ENCODE assay signal across 13 cellular contexts in genomic region chr14:24259282-24260025, GRCh38. TPM values are rescaled to one million over a fixed set of nuclear protein-coding genes. Genes with fewer than 3 reads are reported as not detected.
DNase-seq lines count a peak whose midpoint lies in the region; TF ChIP-seq lines count a peak whose summit lies in the region.
"Had no signal": no experiment of that assay in that cellular context is flagged by ENCODE, and none has a peak within 500 bp of the region (broad histone marks: within the 10 kb centered on the region; RNA-seq: fewer than 3 reads in every experiment).

No MANE protein-coding gene starts in this region.

- WGBS in smooth muscle cell (ENCODE audit: low lambda C conversion rate) = 85% methylated on average over 16 of the region's 16 CpGs

- H3K4me2 ChIP-seq in smooth muscle cell = no peak overlapping the region

- no peaks in the 10 kb centered on the region for H3K4me1 ChIP-seq in smooth muscle cell (ENCODE audit: low read depth)
- H3K4me1 ChIP-seq: testis had no signal

- TF ChIP-seq RAD21 in Ishikawa (IDR thresholded peaks at IDR 0.05; ENCODE audit: low read depth) = no peak

- no peak for TF ChIP-seq EP300 in Ishikawa (IDR thresholded peaks at IDR 0.05; ENCODE audit: borderline replicate concordance)

- peak overlapping the region; percentile 84 for H3K27ac Mint-ChIP-seq in type B pancreatic cell
- H3K27ac Mint-ChIP-seq: activated naive CD4-positive, alpha-beta T cell treated with anti-CD3 and anti-CD28 coated beads, Interleukin-2, amount 50 U/mL, for 24 hours; naive thymus-derived CD4-positive, alpha-beta T cell had no signal

- H3K27ac ChIP-seq in smooth muscle cell (ENCODE audit: low read depth) = no peak overlapping the region
- H3K27ac ChIP-seq: testis had no signal

- no peak overlapping the region for H2AFZ ChIP-seq in smooth muscle cell (ENCODE audit: low read depth)

- DNase-seq in cardiac fibroblast (ENCODE audit: low read depth in 2 of 2) = peak; percentile 38 to 77
- peak; percentile 15 for DNase-seq in left kidney (ENCODE audit: low read depth, low spot score)
- DNase-seq in type B pancreatic cell (ENCODE audit: extremely low spot score, unreplicated experiment) = no peak
- no peak for DNase-seq in smooth muscle cell (lab: John Stamatoyannopoulos, UW; ENCODE audit: unreplicated experiment)
- DNase-seq in GM19240 (ENCODE audit: insufficient read length, low spot score) = no peak
- no peak for DNase-seq in NK-92 treated with Interleukin-12 subunit alpha and Interleukin-12 subunit beta, amount 100 ng/mL, for 24 hours (lab: John Stamatoyannopoulos, UW)
- DNase-seq in NCI-H2107 (lab: John Stamatoyannopoulos, UW) = no peak
- DNase-seq: naive thymus-derived CD4-positive, alpha-beta T cell; NCI-H1436; NCI-H526 treated with DMSO at 0.1 percent for 48 hours; testis had no signal

- no peaks in the 10 kb centered on the region for H3F3A ChIP-seq in smooth muscle cell (ENCODE audit: low read depth)

- H3K36me3 Mint-ChIP-seq in type B pancreatic cell = no peaks in the 10 kb centered on the region

- no peaks in the 10 kb centered on the region for H3K79me2 ChIP-seq in smooth muscle cell (ENCODE audit: low read depth)

- TF ChIP-seq CTCF in cardiac fibroblast (IDR thresholded peaks at IDR 0.05; ENCODE audit: low read depth, low read length) = no peak
- no peak for TF ChIP-seq CTCF in type B pancreatic cell (conservative IDR thresholded peaks at IDR 0.05)
- TF ChIP-seq CTCF in smooth muscle cell (IDR thresholded peaks at IDR 0.05; ENCODE audit: borderline replicate concordance, insufficient read depth, poor library complexity, severe bottlenecking) = no peak

- H3K4me1 Mint-ChIP-seq in type B pancreatic cell (ENCODE audit: unreplicated experiment) = peaks cover under 1% of the 10 kb centered on the region
- H3K4me1 Mint-ChIP-seq: activated naive CD4-positive, alpha-beta T cell treated with anti-CD3 and anti-CD28 coated beads, Interleukin-2, amount 50 U/mL, for 24 hours had no signal

- H3K27me3 Mint-ChIP-seq in type B pancreatic cell = no peaks in the 10 kb centered on the region
- H3K27me3 Mint-ChIP-seq: activated naive CD4-positive, alpha-beta T cell treated with anti-CD3 and anti-CD28 coated beads, Interleukin-2, amount 50 U/mL, for 24 hours; naive thymus-derived CD4-positive, alpha-beta T cell had no signal

- H3K27me3 ChIP-seq in smooth muscle cell (ENCODE audit: low read depth) = no peaks in the 10 kb centered on the region
- H3K27me3 ChIP-seq: testis had no signal

- no peaks in the 10 kb centered on the region for H3K9me3 ChIP-seq in smooth muscle cell (replicated peaks; ENCODE audit: low read depth)
- H3K9me3 ChIP-seq: testis had no signal

- H3K4me3 ChIP-seq in cardiac fibroblast (replicated peaks in 1 of 2; ENCODE audit: low read depth in 2 of 2, low read length in 2 of 2) (no peak overlapping the region), smooth muscle cell (no peak overlapping the region)
- H3K4me3 ChIP-seq: testis had no signal

- no peaks in the 10 kb centered on the region for H3K36me3 ChIP-seq in smooth muscle cell (ENCODE audit: low read depth)

- no peaks in the 10 kb centered on the region for H4K20me1 ChIP-seq in smooth muscle cell (ENCODE audit: low read depth)

- H3K4me3 Mint-ChIP-seq in type B pancreatic cell = no peak overlapping the region
- H3K4me3 Mint-ChIP-seq: activated naive CD4-positive, alpha-beta T cell treated with anti-CD3 and anti-CD28 coated beads, Interleukin-2, amount 50 U/mL, for 24 hours; naive thymus-derived CD4-positive, alpha-beta T cell had no signal

- no peaks in the 10 kb centered on the region for H3K9me3 Mint-ChIP-seq in type B pancreatic cell
- H3K9me3 Mint-ChIP-seq: activated naive CD4-positive, alpha-beta T cell treated with anti-CD3 and anti-CD28 coated beads, Interleukin-2, amount 50 U/mL, for 24 hours; naive thymus-derived CD4-positive, alpha-beta T cell had no signal

- H3K9ac ChIP-seq in smooth muscle cell (ENCODE audit: low read depth) = no peak overlapping the region

TF ChIP-seq in Ishikawa, 13 proteins besides CTCF, POLR2A, EP300 and RAD21:
- TF ChIP-seq NFIC (IDR thresholded peaks at IDR 0.05) (peak; percentile 80), TAF1 (IDR thresholded peaks at IDR 0.05; ENCODE audit: low read depth) (no peak), REST (IDR thresholded peaks at IDR 0.05; ENCODE audit: low read depth) (no peak), TEAD4 (IDR thresholded peaks at IDR 0.05) (peak; percentile 89), ZBTB7A (IDR thresholded peaks at IDR 0.05; ENCODE audit: low read depth) (peak; percentile 93)
TF ChIP-seq in Ishikawa: peak in this region for 3.

RNA-seq across cellular contexts. Expression of gene TGM1, which starts 3.5 kb away (rescaled TPM):
- 10.1 and 16.6 TPM in 2 replicates for total RNA-seq in type B pancreatic cell (ENCODE audit: low replicate concordance)
- 4.1 and 13.6 TPM in 2 replicates for total RNA-seq in smooth muscle cell
- 1.6 and 7.7 TPM in 2 replicates for polyA plus RNA-seq in smooth muscle cell
- polyA plus RNA-seq: naive thymus-derived CD4-positive, alpha-beta T cell had no signal

RNA-seq across cellular contexts. Expression of gene RABGGTA, which starts 11.9 kb away (rescaled TPM):
- total RNA-seq in type B pancreatic cell (ENCODE audit: low replicate concordance) (31.1 and 39.2 TPM in 2 replicates), smooth muscle cell (15.4 and 18.5 TPM in 2 replicates)
- polyA plus RNA-seq in smooth muscle cell = 33.4 and 38.2 TPM in 2 replicates

RNA-seq across cellular contexts. Expression of gene TINF2, which starts 17.0 kb away (rescaled TPM):
- total RNA-seq in type B pancreatic cell (ENCODE audit: low replicate concordance) (41.0 and 58.6 TPM in 2 replicates), smooth muscle cell (27.9 and 38.8 TPM in 2 replicates)
- 43.6 and 52.5 TPM in 2 replicates for polyA plus RNA-seq in smooth muscle cell

RNA-seq across cellular contexts. Expression of gene GMPR2, which starts 26.7 kb away (rescaled TPM):
- total RNA-seq in type B pancreatic cell (ENCODE audit: low replicate concordance) = 53.6 and 66.6 TPM in 2 replicates
- total RNA-seq in smooth muscle cell = 38.8 and 65.0 TPM in 2 replicates
- polyA plus RNA-seq in smooth muscle cell = 43.4 and 55.9 TPM in 2 replicates

RNA-seq across cellular contexts. Expression of gene NEDD8, which starts 27.3 kb away (rescaled TPM):
- total RNA-seq in type B pancreatic cell (ENCODE audit: low replicate concordance) = 158 and 161 TPM in 2 replicates
- total RNA-seq in smooth muscle cell = 209 and 211 TPM in 2 replicates
- 375 and 432 TPM in 2 replicates for polyA plus RNA-seq in smooth muscle cell

Comparison
In these comparisons a context has a peak if more than half of its experiments do, and no peak if none do; other contexts are left out.
1. DNase-seq: peak in cardiac fibroblast (2 of 2) and left kidney (single experiment); none in type B pancreatic cell (single experiment), smooth muscle cell (single experiment), GM19240 (single experiment), NK-92 treated with Interleukin-12 subunit alpha and Interleukin-12 subunit beta, amount 100 ng/mL, for 24 hours (single experiment) and NCI-H2107 (single experiment).